Comparison of ENCODE assay signal across 8 cellular contexts in the genomic region with DNA sequence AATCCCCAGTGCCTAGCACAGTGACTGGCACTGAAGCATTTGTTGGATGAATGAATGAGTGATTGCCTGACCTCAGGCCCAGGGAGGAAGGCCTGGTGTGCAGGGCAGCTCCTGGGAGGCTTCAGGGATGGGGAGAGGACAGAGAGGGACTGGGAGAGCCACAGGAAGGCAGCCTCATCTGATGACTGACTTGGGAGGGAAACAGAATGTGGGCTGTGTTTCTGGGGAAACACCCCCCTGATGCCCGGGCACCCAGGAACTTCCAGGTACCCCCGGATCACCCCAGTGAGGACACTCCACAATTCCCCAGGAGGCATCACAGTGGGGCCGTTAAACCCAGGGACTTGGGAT.
DNase-seq lines count a peak whose midpoint lies in the region; ATAC-seq and TF ChIP-seq lines count a peak whose summit lies in the region.

No MANE protein-coding gene starts in this region.

- TF ChIP-seq CTCF in HEK293 (tag by site-specific recombination; IDR thresholded peaks at IDR 0.05) (no peak), spleen (IDR thresholded peaks at IDR 0.05 in 8 of 11, conservative IDR thresholded peaks at IDR 0.05 in 3 of 11) (no peak)

- intact Hi-C loops in activated T-helper 2 cell treated with anti-CD3 and anti-CD28 coated beads, Interferon-gamma antibody, Interleukin-2, Interleukin-4, amounts not matched to agents 10 μg/mL and 5 μg/mL and 100 μg/mL, durations not matched to agents 14 hours and 24 hours and 36 hours (cut with micrococcal nuclease): loop anchor here (5.0 to 10.0 kb wide), 2 partner anchors 138 to 400 kb away; a partner anchor contains a TSS
- intact Hi-C loops in spleen (cut with DNase I; ENCODE audit: low total_unique reads): no loop called here

- DNase-seq in activated T-helper 2 cell treated with anti-CD3 and anti-CD28 coated beads, Interferon-gamma antibody, Interleukin-2, Interleukin-4, amounts not matched to agents 10 μg/mL and 5 μg/mL and 100 μg/mL, durations not matched to agents 14 hours and 24 hours and 36 hours (ENCODE audit: low spot score): no peak
- no peak for DNase-seq in spleen
- no peak for DNase-seq in DMS 273 (lab: John Stamatoyannopoulos, UW; ENCODE audit: unreplicated experiment)

- no peaks in the 10 kb centered on the region for H3K27me3 Mint-ChIP-seq in activated T-helper 2 cell treated with anti-CD3 and anti-CD28 coated beads, Interferon-gamma antibody, Interleukin-2, Interleukin-4, amounts not matched to agents 10 μg/mL and 5 μg/mL and 100 μg/mL, durations not matched to agents 14 hours and 24 hours and 36 hours (ENCODE audit: low read depth)

- CTCF ChIA-PET in HEK293 (lab: Yijun Ruan, JAX): interaction anchor here (1.1 kb wide), 1 partner anchor 320 kb away, joined by 3 read pairs; no protein-coding TSS in a partner anchor

- H3K27ac ChIP-seq in HEK293 (ENCODE audit: extremely low read depth, low read depth, low read length): no peak overlapping the region
- peak overlapping the region; percentile 98 for H3K27ac ChIP-seq in layer of hippocampus (ENCODE audit: low read depth, low read length)
- peak overlapping the region; percentile 74 to 98 (median 96) for H3K27ac ChIP-seq in spleen

- TF ChIP-seq POLR2A in spleen (IDR thresholded peaks at IDR 0.05): no peak

- no peaks in the 10 kb centered on the region for H3K9me3 Mint-ChIP-seq in activated T-helper 2 cell treated with anti-CD3 and anti-CD28 coated beads, Interferon-gamma antibody, Interleukin-2, Interleukin-4, amounts not matched to agents 10 μg/mL and 5 μg/mL and 100 μg/mL, durations not matched to agents 14 hours and 24 hours and 36 hours

- no peak for ATAC-seq in GM21825 (IDR thresholded peaks at IDR 0.05; ENCODE audit: unreplicated experiment)
- no peak for ATAC-seq in GM21528 (IDR thresholded peaks at IDR 0.05; ENCODE audit: low FRiP score, unreplicated experiment)
- ATAC-seq in HG03097 (IDR thresholded peaks at IDR 0.05; ENCODE audit: low FRiP score, unreplicated experiment): no peak

- peak overlapping the region; percentile 91 for H3K4me3 Mint-ChIP-seq in activated T-helper 2 cell treated with anti-CD3 and anti-CD28 coated beads, Interferon-gamma antibody, Interleukin-2, Interleukin-4, amounts not matched to agents 10 μg/mL and 5 μg/mL and 100 μg/mL, durations not matched to agents 14 hours and 24 hours and 36 hours (ENCODE audit: low read depth)

- POLR2A ChIA-PET in HEK293 (lab: Yijun Ruan, JAX): interaction anchor here (0.7 kb wide), 1 partner anchor 9 kb away, joined by 3 read pairs; no protein-coding TSS in a partner anchor

- no peaks in the 10 kb centered on the region for H3K27me3 ChIP-seq in layer of hippocampus (ENCODE audit: control insufficient read depth, insufficient read depth, low read length)
- H3K27me3 ChIP-seq in spleen (replicated peaks in 1 of 7): peaks cover 0 to 19% (median 10%) of the 10 kb centered on the region in 7 donors

- H3K36me3 ChIP-seq in HEK293 (ENCODE audit: control insufficient read depth in 2 of 2, insufficient read depth in 1 of 2, low read length in 2 of 2) (no peaks in the 10 kb centered on the region), spleen (peaks cover 0 to 10% (median 0%) of the 10 kb centered on the region in 6 donors)

- no peaks in the 10 kb centered on the region for H3K9me3 ChIP-seq in HEK293 (ENCODE audit: control insufficient read depth, insufficient read depth, low read depth, low read length)
- H3K9me3 ChIP-seq in spleen: no peaks in the 10 kb centered on the region

- peak overlapping the region; percentile 100 for H3K27ac Mint-ChIP-seq in activated T-helper 2 cell treated with anti-CD3 and anti-CD28 coated beads, Interferon-gamma antibody, Interleukin-2, Interleukin-4, amounts not matched to agents 10 μg/mL and 5 μg/mL and 100 μg/mL, durations not matched to agents 14 hours and 24 hours and 36 hours

- H3K4me1 ChIP-seq in HEK293 (ENCODE audit: control insufficient read depth, insufficient read depth, low read length) (no peaks in the 10 kb centered on the region; the same call in 1 of the 2 replicates), spleen (peaks cover 28 to 86% (median 78%) of the 10 kb centered on the region in 6 donors)

- peaks cover 25% of the 10 kb centered on the region for H3K36me3 Mint-ChIP-seq in activated T-helper 2 cell treated with anti-CD3 and anti-CD28 coated beads, Interferon-gamma antibody, Interleukin-2, Interleukin-4, amounts not matched to agents 10 μg/mL and 5 μg/mL and 100 μg/mL, durations not matched to agents 14 hours and 24 hours and 36 hours (ENCODE audit: low read depth)

- H3K4me1 Mint-ChIP-seq in activated T-helper 2 cell treated with anti-CD3 and anti-CD28 coated beads, Interferon-gamma antibody, Interleukin-2, Interleukin-4, amounts not matched to agents 10 μg/mL and 5 μg/mL and 100 μg/mL, durations not matched to agents 14 hours and 24 hours and 36 hours (ENCODE audit: low read depth): peaks cover 52% of the 10 kb centered on the region

- H3K4me3 ChIP-seq in HEK293 (ENCODE audit: low read depth, low read length) (no peak overlapping the region), spleen (peak overlapping the region in 2 of 8 donors; percentile 54 to 75)

- WGBS in spleen, 5 donors: 57 to 80% (median 74%) methylated on average over 1 to 3 of the region's 3 CpGs

TF ChIP-seq in HEK293, 187 proteins besides CTCF, POLR2A, EP300 and RAD21:
- TF ChIP-seq ZNF549 (tag by site-specific recombination; IDR thresholded peaks at IDR 0.05) (no peak), ZBTB8A (tag by site-specific recombination; IDR thresholded peaks at IDR 0.05) (no peak), ZNF157 (tag by site-specific recombination; IDR thresholded peaks at IDR 0.05) (no peak), ZNF548 (tag by site-specific recombination; IDR thresholded peaks at IDR 0.05) (no peak), ZIC2 (tag by site-specific recombination; IDR thresholded peaks at IDR 0.05) (0 out of 2 replicates have a peak, but pooled peaks have one; percentile 6), ZNF510 (tag by site-specific recombination; IDR thresholded peaks at IDR 0.05; ENCODE audit: insufficient replicate concordance) (no peak), IKZF3 (tag by site-specific recombination; IDR thresholded peaks at IDR 0.05) (peak; percentile 16; the same call in 1 of the 2 replicates), ZNF37A (tag by site-specific recombination; IDR thresholded peaks at IDR 0.05) (no peak), ZNF184 (tag by site-specific recombination; IDR thresholded peaks at IDR 0.05) (no peak), ZNF24 (tag by site-specific recombination; IDR thresholded peaks at IDR 0.05) (peak; percentile 57; the same call in 1 of the 2 replicates), ZNF585B (tag by site-specific recombination; IDR thresholded peaks at IDR 0.05) (no peak)
